20 cellular contexts compared by ENCODE assay signal in genomic region chr12:4001869-4002268, GRCh38.
"Had no signal": no experiment of that assay in that cellular context is flagged by ENCODE, and none has a peak within 500 bp of the region (broad histone marks: within the 10 kb centered on the region; RNA-seq: fewer than 3 reads in every experiment).

No MANE protein-coding gene starts in this region.

- H3K4me3 ChIP-seq: ascending aorta, breast epithelium, lung, prostate gland, right atrium auricular region, transverse colon had no signal

- H3K36me3 ChIP-seq: ascending aorta, breast epithelium, prostate gland, right atrium auricular region, transverse colon had no signal

- H3K27me3 ChIP-seq: ascending aorta, breast epithelium, right atrium auricular region, transverse colon had no signal

- H3K9me3 ChIP-seq: ascending aorta, breast epithelium, prostate gland, right atrium auricular region, transverse colon had no signal

- ATAC-seq: left lobe of liver had no signal

- H3K9me3 Mint-ChIP-seq: activated CD4-positive, alpha-beta T cell treated with anti-CD3 and anti-CD28 coated beads, Interleukin-2, amount 10 ng/mL, durations not matched to agents 7 days and 5 days; stimulated activated naive CD8-positive, alpha-beta T cell treated with anti-CD3 and anti-CD28 coated beads, Interleukin-15, Interleukin-2, amounts not matched to agents 100 ng/mL and 50 ng/mL, for 24 hours had no signal

- H3K27me3 Mint-ChIP-seq: activated CD4-positive, alpha-beta T cell treated with anti-CD3 and anti-CD28 coated beads, Interleukin-2, amount 10 ng/mL, durations not matched to agents 7 days and 5 days; stimulated activated naive CD8-positive, alpha-beta T cell treated with anti-CD3 and anti-CD28 coated beads, Interleukin-15, Interleukin-2, amounts not matched to agents 100 ng/mL and 50 ng/mL, for 24 hours had no signal

- DNase-seq: activated CD4-positive, alpha-beta T cell treated with anti-CD3 and anti-CD28 coated beads, Interleukin-2, amount 10 ng/mL, durations not matched to agents 7 days and 5 days; activated CD8-positive, alpha-beta memory T cell treated with anti-CD3 and anti-CD28 coated beads for 24 hours; activated CD8-positive, alpha-beta memory T cell treated with anti-CD3 and anti-CD28 coated beads, Interleukin-2, amount 50 U/mL, for 48 hours; activated effector memory CD4-positive, alpha-beta T cell treated with Interleukin-2 at 50 U/mL for 16 hours; activated naive CD4-positive, alpha-beta T cell treated with anti-CD3 and anti-CD28 coated beads, Interleukin-2, amount 50 U/mL, for 16 hours; activated T-cell treated with anti-CD3 and anti-CD28 coated beads, Interleukin-2, amount 50 U/mL, for 48 hours; cerebellar nuclear complex; cortex of kidney; hypothalamus; occipital lobe; stimulated activated CD4-positive, alpha-beta T cell treated with anti-CD3 and anti-CD28 coated beads, Interleukin-2, amount 100 ng/mL, for 24 hours; T1000; transverse colon had no signal

- H3K27ac ChIP-seq: ascending aorta, breast epithelium, prostate gland, right atrium auricular region, transverse colon had no signal

- H3K27ac Mint-ChIP-seq: activated CD4-positive, alpha-beta T cell treated with anti-CD3 and anti-CD28 coated beads, Interleukin-2, amount 10 ng/mL, durations not matched to agents 7 days and 5 days; stimulated activated naive CD8-positive, alpha-beta T cell treated with anti-CD3 and anti-CD28 coated beads, Interleukin-15, Interleukin-2, amounts not matched to agents 100 ng/mL and 50 ng/mL, for 24 hours had no signal

- H3K4me3 Mint-ChIP-seq: activated CD4-positive, alpha-beta T cell treated with anti-CD3 and anti-CD28 coated beads, Interleukin-2, amount 10 ng/mL, durations not matched to agents 7 days and 5 days; stimulated activated naive CD8-positive, alpha-beta T cell treated with anti-CD3 and anti-CD28 coated beads, Interleukin-15, Interleukin-2, amounts not matched to agents 100 ng/mL and 50 ng/mL, for 24 hours had no signal

- H3K4me1 ChIP-seq: ascending aorta, breast epithelium, prostate gland, right atrium auricular region, transverse colon had no signal
